In genomic region chrY:10993955-10994354, GRCh38 we compare ENCODE assay signal across 22 cellular contexts.
A peak's percentile ranks its signal among the peaks of the same experiment; 100 is the strongest.
DNase-seq lines count a peak whose midpoint lies in the region; ATAC-seq and TF ChIP-seq lines count a peak whose summit lies in the region.
"Had no signal": no experiment of that assay in that cellular context is flagged by ENCODE, and none has a peak within 500 bp of the region (broad histone marks: within the 10 kb centered on the region; RNA-seq: fewer than 3 reads in every experiment).

No MANE protein-coding gene starts in this region.

- no peak overlapping the region for H2AK9ac ChIP-seq in IMR-90 (replicated peaks; ENCODE audit: low read depth, low read length, poor library complexity)

- H3K14ac ChIP-seq in IMR-90 (replicated peaks; ENCODE audit: low read depth, low read length): no peak overlapping the region

- no peak overlapping the region for H2BK120ac ChIP-seq in IMR-90 (ENCODE audit: low read depth, low read length)

- no TSS peak for BruUV-seq in IMR-90 (replicated peaks; lab: Mats Ljungman, UMichigan)

- H3K56ac ChIP-seq in IMR-90 (ENCODE audit: extremely low read depth, insufficient read depth, low read length): no peak overlapping the region

- peak overlapping the region; percentile 67 for H2BK5ac ChIP-seq in IMR-90 (ENCODE audit: low read depth, low read length, poor library complexity, severe bottlenecking)

- H4K20me1 ChIP-seq in IMR-90 (ENCODE audit: insufficient read depth, low read length): no peaks in the 10 kb centered on the region
- H4K20me1 ChIP-seq: BLaER1 had no signal

- no peak overlapping the region for H2AFZ ChIP-seq in IMR-90 (replicated peaks; ENCODE audit: low read length, poor library complexity)

- peaks cover 55% of the 10 kb centered on the region for H3K9me3 Mint-ChIP-seq in endodermal cell

- H3K4me1 Mint-ChIP-seq in endodermal cell: no peaks in the 10 kb centered on the region
- H3K4me1 Mint-ChIP-seq: CD14-positive monocyte; CD4-positive, CD25-positive, alpha-beta regulatory T cell; CD8-positive, alpha-beta memory T cell had no signal

- H3K79me1 ChIP-seq in IMR-90 (ENCODE audit: low read depth in 1 of 2, low read length in 2 of 2): no peaks in the 10 kb centered on the region

- no peak overlapping the region for H4K8ac ChIP-seq in IMR-90 (ENCODE audit: low read depth in 2 of 2, low read length in 2 of 2)

- H3K27ac ChIP-seq in IMR-90 (ENCODE audit: insufficient read depth, low read length) (no peak overlapping the region), endodermal cell (ENCODE audit: low read depth, low read length) (no peak overlapping the region), adrenal gland (no peak overlapping the region), suprapubic skin (no peak overlapping the region)
- H3K27ac ChIP-seq: BLaER1 had no signal

- ATAC-seq in IMR-90 (ENCODE audit: low read depth) (no peak), esophagus mucosa (peak; percentile 43), HG03159 (IDR thresholded peaks at IDR 0.05; ENCODE audit: unreplicated experiment) (no peak)
- ATAC-seq: GM12878 had no signal

- WGBS in IMR-90 (ENCODE audit: extremely low coverage in 2 of 2, insufficient read length in 1 of 2), 2 experiments: 100% methylated on average over 1 of the region's 2 CpGs; no CpG with 5 or more reads in 1 of the 2 experiments
- WGBS in endodermal cell (ENCODE audit: insufficient coverage in 1 of 2, insufficient read length in 1 of 2), 2 experiments: 54 to 71% methylated on average over 1 to 2 of the region's 2 CpGs
- WGBS in adrenal gland, 4 donors: 0 to 46% (median 42%) methylated on average over 1 to 2 of the region's 2 CpGs; no CpG with 5 or more reads in 1 of the 4 donors
- 0% methylated on average over 1 of the region's 2 CpGs for WGBS in suprapubic skin

- H2BK15ac ChIP-seq in IMR-90 (ENCODE audit: low read depth, low read length): no peak overlapping the region

- H3K23ac ChIP-seq in IMR-90 (ENCODE audit: low read depth, low read length): no peak overlapping the region

- no peak overlapping the region for H4K91ac ChIP-seq in IMR-90 (ENCODE audit: insufficient read depth, low read depth, low read length)

- H3K4me3 Mint-ChIP-seq in endodermal cell: no peak overlapping the region
- H3K4me3 Mint-ChIP-seq: CD14-positive monocyte; CD4-positive, alpha-beta memory T cell; CD4-positive, CD25-positive, alpha-beta regulatory T cell; CD8-positive, alpha-beta memory T cell had no signal

- no peak overlapping the region for H3K9ac ChIP-seq in IMR-90 (ENCODE audit: low read depth, low read length)
- no peak overlapping the region for H3K9ac ChIP-seq in endodermal cell (ENCODE audit: extremely low read depth, low read length, poor library complexity, severe bottlenecking)
- H3K9ac ChIP-seq: BLaER1 had no signal

- no peak overlapping the region for H4K5ac ChIP-seq in IMR-90 (ENCODE audit: low read depth, low read length)

- no peak overlapping the region for H3K4me3 ChIP-seq in IMR-90 (ENCODE audit: insufficient read depth, low read depth, low read length)
- peak overlapping the region; percentile 35 for H3K4me3 ChIP-seq in endodermal cell (ENCODE audit: low read length)
- H3K4me3 ChIP-seq in adrenal gland: no peak overlapping the region
- H3K4me3 ChIP-seq in suprapubic skin: no peak overlapping the region
- H3K4me3 ChIP-seq: BLaER1, GM12878 had no signal

- no peaks in the 10 kb centered on the region for H3K36me3 ChIP-seq in IMR-90 (ENCODE audit: control insufficient read depth, insufficient read depth, low read length)
- H3K36me3 ChIP-seq in endodermal cell (ENCODE audit: control insufficient read depth, insufficient read depth, low read length): no peaks in the 10 kb centered on the region
- H3K36me3 ChIP-seq in adrenal gland (replicated peaks in 1 of 2): no peaks in the 10 kb centered on the region
- H3K36me3 ChIP-seq in suprapubic skin: no peaks in the 10 kb centered on the region
- H3K36me3 ChIP-seq: BE2C, BLaER1 had no signal

- dilution Hi-C loops in IMR-90 (cut with HindIII; ENCODE audit: low sequenced_read_pairs, unreplicated experiment): no loop called here

- no peak overlapping the region for H3K18ac ChIP-seq in IMR-90 (ENCODE audit: low read depth, low read length)

- H2BK20ac ChIP-seq in IMR-90 (ENCODE audit: low read depth, low read length): no peak overlapping the region

- H3K4me2 ChIP-seq in IMR-90 (ENCODE audit: low read depth, low read length): no peak overlapping the region
- H3K4me2 ChIP-seq: BLaER1 had no signal

- H2AK5ac ChIP-seq in IMR-90 (ENCODE audit: low read depth, low read length): no peak overlapping the region

- TF ChIP-seq POLR2A in IMR-90 (IDR thresholded peaks at IDR 0.05; ENCODE audit: low read depth, low read length) (no peak), adrenal gland (IDR thresholded peaks at IDR 0.05) (no peak), suprapubic skin (IDR thresholded peaks at IDR 0.05) (no peak)

- H3K27me3 ChIP-seq in IMR-90 (ENCODE audit: control insufficient read depth, insufficient read depth, low read length) (no peaks in the 10 kb centered on the region), endodermal cell (ENCODE audit: control insufficient read depth, insufficient read depth, low read length, poor library complexity, severe bottlenecking) (no peaks in the 10 kb centered on the region), adrenal gland (no peaks in the 10 kb centered on the region), suprapubic skin (no peaks in the 10 kb centered on the region)
- H3K27me3 ChIP-seq: BE2C, BLaER1 had no signal

- no peak overlapping the region for H3K4ac ChIP-seq in IMR-90 (ENCODE audit: low read depth, low read length)

- H3K4me1 ChIP-seq in IMR-90 (ENCODE audit: control insufficient read depth, insufficient read depth, low read length) (no peaks in the 10 kb centered on the region), endodermal cell (ENCODE audit: control insufficient read depth, insufficient read depth, low read length) (no peaks in the 10 kb centered on the region), adrenal gland (replicated peaks in 1 of 2) (no peaks in the 10 kb centered on the region), suprapubic skin (no peaks in the 10 kb centered on the region)
- H3K4me1 ChIP-seq: BE2C, BLaER1 had no signal

- no peak for DNase-seq in IMR-90
- DNase-seq in endodermal cell: no peak
- DNase-seq in adrenal gland: no peak
- no peak for DNase-seq in suprapubic skin (ENCODE audit: low spot score in 2 of 2)
- DNase-seq: 8988T; BE2C; C1 segment of cervical spinal cord; CD4-positive, alpha-beta memory T cell; CD4-positive, CD25-positive, alpha-beta regulatory T cell; CD8-positive, alpha-beta memory T cell; COR-L47; DMS 273 treated with DMSO at 0.1 percent for 48 hours; DMS153; DMS53; DMS79; DND-41; GDM1 had no signal

- no peaks in the 10 kb centered on the region for H3K27me3 Mint-ChIP-seq in endodermal cell (ENCODE audit: insufficient read depth)
- H3K27me3 Mint-ChIP-seq: CD4-positive, CD25-positive, alpha-beta regulatory T cell; CD8-positive, alpha-beta memory T cell had no signal

- peaks cover 5% of the 10 kb centered on the region; the same call in 1 of the 2 replicates for H3K9me3 ChIP-seq in IMR-90 (ENCODE audit: control insufficient read depth, insufficient read depth, low read length)
- peaks cover 85% of the 10 kb centered on the region for H3K9me3 ChIP-seq in endodermal cell (ENCODE audit: control insufficient read depth, low read length)
- no peaks in the 10 kb centered on the region for H3K9me3 ChIP-seq in adrenal gland (replicated peaks in 1 of 3)
- no peaks in the 10 kb centered on the region for H3K9me3 ChIP-seq in suprapubic skin
- H3K9me3 ChIP-seq: BE2C had no signal

- no peaks in the 10 kb centered on the region for H3K9me1 ChIP-seq in IMR-90 (ENCODE audit: insufficient read depth, low read length)

- no peak overlapping the region for H3K27ac Mint-ChIP-seq in endodermal cell
- H3K27ac Mint-ChIP-seq: CD14-positive monocyte; CD4-positive, alpha-beta memory T cell; CD4-positive, CD25-positive, alpha-beta regulatory T cell; CD8-positive, alpha-beta memory T cell had no signal

- POLR2A ChIA-PET in IMR-90 (lab: Charles Lee; ENCODE audit: unreplicated experiment): no interaction called here

- CTCF ChIA-PET in IMR-90 (lab: Yijun Ruan, JAX): no interaction called here

- TF ChIP-seq RAD21 in IMR-90 (IDR thresholded peaks at IDR 0.05; ENCODE audit: low read length): no peak

- TF ChIP-seq CTCF in IMR-90 (conservative IDR thresholded peaks at IDR 0.05; ENCODE audit: low read depth, low read length) (no peak), endodermal cell (conservative IDR thresholded peaks at IDR 0.05) (no peak), adrenal gland (IDR thresholded peaks at IDR 0.05) (no peak), suprapubic skin (IDR thresholded peaks at IDR 0.05) (no peak)

- no peaks in the 10 kb centered on the region for H3K36me3 Mint-ChIP-seq in endodermal cell (ENCODE audit: low read depth)
- H3K36me3 Mint-ChIP-seq: CD14-positive monocyte; CD4-positive, CD25-positive, alpha-beta regulatory T cell; CD8-positive, alpha-beta memory T cell had no signal

- intact Hi-C loops in IMR-90 (cut with micrococcal nuclease): no loop called here
- intact Hi-C loops in adrenal gland (cut with DNase I): no loop called here

- TF ChIP-seq EP300 in suprapubic skin (IDR thresholded peaks at IDR 0.05): no peak

- in situ Hi-C loops in IMR-90 (cut with MboI; ENCODE audit: low sequenced_read_pairs): no loop called here

TF ChIP-seq in IMR-90, 13 proteins besides CTCF, POLR2A, EP300 and RAD21:
- TF ChIP-seq, protein P1, sequence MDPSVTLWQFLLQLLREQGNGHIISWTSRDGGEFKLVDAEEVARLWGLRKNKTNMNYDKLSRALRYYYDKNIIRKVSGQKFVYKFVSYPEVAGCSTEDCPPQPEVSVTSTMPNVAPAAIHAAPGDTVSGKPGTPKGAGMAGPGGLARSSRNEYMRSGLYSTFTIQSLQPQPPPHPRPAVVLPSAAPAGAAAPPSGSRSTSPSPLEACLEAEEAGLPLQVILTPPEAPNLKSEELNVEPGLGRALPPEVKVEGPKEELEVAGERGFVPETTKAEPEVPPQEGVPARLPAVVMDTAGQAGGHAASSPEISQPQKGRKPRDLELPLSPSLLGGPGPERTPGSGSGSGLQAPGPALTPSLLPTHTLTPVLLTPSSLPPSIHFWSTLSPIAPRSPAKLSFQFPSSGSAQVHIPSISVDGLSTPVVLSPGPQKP (IDR thresholded peaks at IDR 0.05; ENCODE audit: borderline replicate concordance, low read depth, low read length): no peak
- TF ChIP-seq BHLHE40 (IDR thresholded peaks at IDR 0.05; ENCODE audit: low read depth, low read length) (no peak), MAFK (IDR thresholded peaks at IDR 0.05; ENCODE audit: low read depth, low read length) (no peak), CHD1 (IDR thresholded peaks at IDR 0.05; ENCODE audit: low read depth, low read length) (no peak), SMC3 (IDR thresholded peaks at IDR 0.05; ENCODE audit: low read depth, low read length) (no peak), FOS (IDR thresholded peaks at IDR 0.05; ENCODE audit: low read depth, low read length) (no peak)
